ENCODE assay signal across 1 cellular context in genomic region chr11:113188433-113188834, GRCh38.
TF ChIP-seq lines count a peak whose summit lies in the region.

No MANE protein-coding gene starts in this region.

TF ChIP-seq in H1, 55 proteins besides CTCF, POLR2A, EP300 and RAD21:
- no peak for TF ChIP-seq BRCA1 (IDR thresholded peaks at IDR 0.05; ENCODE audit: low read depth, low read length)
- TF ChIP-seq MAFK (IDR thresholded peaks at IDR 0.05; ENCODE audit: low read depth, low read length): no peak
- no peak for TF ChIP-seq KDM5A (IDR thresholded peaks at IDR 0.05; ENCODE audit: low read length)
- no peak for TF ChIP-seq RXRA (IDR thresholded peaks at IDR 0.05; ENCODE audit: insufficient read depth, low read depth, low read length)
- no peak for TF ChIP-seq KDM1A (IDR thresholded peaks at IDR 0.05; ENCODE audit: borderline replicate concordance, low read length)
- TF ChIP-seq JUN (IDR thresholded peaks at IDR 0.05; ENCODE audit: low read depth, low read length): no peak
- no peak for TF ChIP-seq EZH2 (IDR thresholded peaks at IDR 0.05; ENCODE audit: low read depth, low read length, severe bottlenecking)
- TF ChIP-seq JUND (IDR thresholded peaks at IDR 0.05; ENCODE audit: low read length): no peak
- TF ChIP-seq NANOG (IDR thresholded peaks at IDR 0.05; ENCODE audit: insufficient read depth, low read depth, low read length, poor library complexity, severe bottlenecking): no peak
- no peak for TF ChIP-seq BCL11A (IDR thresholded peaks at IDR 0.05; ENCODE audit: low read depth in 2 of 2, low read length in 2 of 2)
